8 cellular contexts compared by ENCODE assay signal in the genomic region with DNA sequence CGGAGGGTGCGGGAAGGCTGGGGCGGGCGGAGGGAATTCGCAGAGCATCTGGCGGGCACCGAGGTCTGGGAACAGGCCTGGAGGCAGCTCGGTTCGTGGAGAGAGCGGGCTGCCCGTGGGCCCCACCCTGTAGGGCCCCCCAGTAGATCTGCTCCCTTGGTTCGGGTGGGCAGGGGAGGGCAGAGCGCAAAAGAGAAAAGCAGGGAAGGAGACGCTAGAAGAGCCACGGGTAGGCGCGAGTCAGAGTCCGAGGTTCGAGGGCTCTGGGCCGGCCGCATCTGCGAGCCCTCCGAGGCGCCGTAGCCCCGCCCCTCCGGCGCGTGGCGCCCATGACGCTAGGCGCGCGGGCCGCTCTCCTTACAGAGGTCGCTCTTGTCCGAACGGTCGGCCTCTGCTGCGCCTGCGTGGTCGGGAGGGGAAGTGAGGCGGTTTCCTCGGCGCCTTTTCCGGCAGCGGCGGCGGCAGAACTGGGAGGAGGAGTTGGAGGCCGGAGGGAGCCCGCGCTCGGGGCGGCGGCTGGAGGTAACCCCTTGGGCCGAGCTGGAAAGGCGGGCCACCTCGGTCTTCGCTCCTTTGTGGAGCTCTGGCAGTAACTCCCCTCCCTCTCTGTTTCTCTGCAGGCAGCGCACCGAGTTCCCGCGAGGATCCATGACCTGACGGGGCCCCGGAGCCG. TPM values are rescaled to one million over a fixed set of nuclear protein-coding genes. Genes with fewer than 3 reads are reported as not detected.
DNase-seq lines count a peak whose midpoint lies in the region; ATAC-seq and TF ChIP-seq lines count a peak whose summit lies in the region.

A gene (plus strand): TSS at position 447 of the 673 bp plus-strand sequence. CDS start 655 bp downstream, outside the sequence.

- H3K9me3 Mint-ChIP-seq in chondrocyte (ENCODE audit: low read depth), result no peaks in the 10 kb centered on the region

- TF ChIP-seq POLR2A in GM19099 (IDR thresholded peaks at IDR 0.05; ENCODE audit: extremely low read depth, insufficient read length, low read depth), result peak; percentile 87

- H3K36me3 Mint-ChIP-seq in chondrocyte (ENCODE audit: low read depth), result peaks cover 22% of the 10 kb centered on the region

- peak; percentile 89 for ATAC-seq in HG03432 (IDR thresholded peaks at IDR 0.05; ENCODE audit: unreplicated experiment)

- peak within 1 kb of the TSS; percentile 100 for H3K27ac Mint-ChIP-seq in chondrocyte (ENCODE audit: unreplicated experiment)

- H3K4me3 Mint-ChIP-seq in chondrocyte (ENCODE audit: unreplicated experiment), result peak within 1 kb of the TSS; percentile 92

- H3K4me1 Mint-ChIP-seq in chondrocyte (ENCODE audit: low read depth), result peaks cover 43% of the 10 kb centered on the region

- DNase-seq in Ammon's horn (ENCODE audit: low spot score) (peak; percentile 97), NCI-H510A (lab: John Stamatoyannopoulos, UW) (peak; percentile 96), chondrocyte (ENCODE audit: low spot score) (peak; percentile 100), kidney glomerular epithelial cell (lab: John Stamatoyannopoulos, UW) (peak; percentile 95)
- DNase-seq in activated CD4-positive, alpha-beta T cell treated with anti-CD3 and anti-CD28 coated beads for 24 hours (ENCODE audit: low read depth in 2 of 2), result peak; percentile 96 to 97
- DNase-seq in stimulated activated CD4-positive, alpha-beta T cell treated with anti-CD3 and anti-CD28 coated beads, Interleukin-1b, Interleukin-23, amount 100 ng/mL, for 1 hour (ENCODE audit: low read depth in 2 of 2), result peak; percentile 89

- H3K27me3 Mint-ChIP-seq in chondrocyte (ENCODE audit: low read depth), result no peaks in the 10 kb centered on the region

- no peak for TF ChIP-seq CTCF in chondrocyte (IDR thresholded peaks at IDR 0.05)

RNA-seq across cellular contexts. Expression of the gene that starts here (rescaled TPM):
- 53.2 to 55.3 TPM (median 54.4 TPM) in 3 replicates for total RNA-seq in chondrocyte

Comparison
In these comparisons a context has a peak if more than half of its experiments do, and no peak if none do; other contexts are left out.
1. Peak in every context shown above with its lines: DNase-seq and ATAC-seq.